ENCODE assay signal across 8 cellular contexts in genomic region chr2:200810252-200810650, GRCh38. TPM values are rescaled to one million over a fixed set of nuclear protein-coding genes. Genes with fewer than 3 reads are reported as not detected.
DNase-seq lines count a peak whose midpoint lies in the region; ATAC-seq, FAIRE-seq and TF ChIP-seq lines count a peak whose summit lies in the region.

No MANE protein-coding gene starts in this region.

- TF ChIP-seq CTCF in OCI-LY7 (conservative IDR thresholded peaks at IDR 0.05; ENCODE audit: low read length) = no peak
- no peak for TF ChIP-seq CTCF in pancreas (IDR thresholded peaks at IDR 0.05)

- intact Hi-C loops in OCI-LY7 (cut with micrococcal nuclease; ENCODE audit: unreplicated experiment) = loop anchor here (2.0 to 5.0 kb wide), 4 partner anchors 257 to 642 kb away; partner anchors contain the start of genes CFLAR, SGO2, STRADB and TRAK2
- intact Hi-C loops in pancreas (cut with DNase I) = loop anchor here in 1 of 3 donors (5.0 kb wide), 1 partner anchor 98 kb away; no protein-coding TSS in a partner anchor
- intact Hi-C loops in posterior vena cava (cut with DNase I) = loop anchor here in 1 of 2 donors (5.0 to 10.0 kb wide), 3 partner anchors 52 to 98 kb away; partner anchors contain the start of gene CLK1

- H3K79me2 ChIP-seq in OCI-LY7 (ENCODE audit: insufficient read depth, low read depth, low read length) = peaks cover 36% of the 10 kb centered on the region

- H3K4me3 ChIP-seq in OCI-LY7 (ENCODE audit: low read depth, low read length, poor library complexity, severe bottlenecking) (peak overlapping the region; percentile 93), pancreas (peak overlapping the region in 1 of 4 donors; percentile 98)

- no TSS peak for BruUV-seq in OCI-LY7 (replicated peaks; lab: Mats Ljungman, UMichigan)

- POLR2A ChIA-PET in OCI-LY7 (lab: Charles Lee) = interaction anchor here (0.7 to 1.1 kb wide), 5 partner anchors 9 to 1311 kb away, joined by 3 read pairs; no protein-coding TSS in a partner anchor

- H3K27ac ChIP-seq in OCI-LY7 (ENCODE audit: low read depth, low read length, poor library complexity, severe bottlenecking) (no peak overlapping the region), epithelial cell of prostate (peak overlapping the region; percentile 95), pancreas (peak overlapping the region; percentile 96 to 99 (median 98))

- DNase-seq in DMS53 (lab: John Stamatoyannopoulos, UW) (peak; percentile 66), OCI-LY7 (ENCODE audit: low spot score) (peak; percentile 10), epithelial cell of prostate (ENCODE audit: low read depth, low spot score) (no peak), pancreas (peak in 3 of 6 donors; percentile 27 to 43 (median 40)), posterior vena cava (ENCODE audit: low spot score) (no peak), foreskin melanocyte (no peak)
- DNase-seq in activated effector memory CD4-positive, alpha-beta T cell treated with Interleukin-2 at 50 U/mL for 16 hours = no peak

- peaks cover 28% of the 10 kb centered on the region for H3K4me1 ChIP-seq in OCI-LY7 (ENCODE audit: insufficient read depth, low read length, poor library complexity, severe bottlenecking)
- H3K4me1 ChIP-seq in pancreas = peaks cover 10 to 22% (median 19%) of the 10 kb centered on the region in 3 donors

- H3K4me2 ChIP-seq in OCI-LY7 (ENCODE audit: low read length) = peak overlapping the region; percentile 90

- peak overlapping the region; percentile 94 for H2AFZ ChIP-seq in OCI-LY7 (ENCODE audit: low read length)

- no peaks in the 10 kb centered on the region for H3K27me3 ChIP-seq in pancreas

- H3K36me3 ChIP-seq in OCI-LY7 (ENCODE audit: insufficient read depth, low read length) = peaks cover 29% of the 10 kb centered on the region
- peaks cover 0 to 14% (median 0%) of the 10 kb centered on the region in 3 donors for H3K36me3 ChIP-seq in pancreas

- WGBS in pancreas, 2 donors = 10 to 17% methylated on average over 1 of the region's 1 CpG

- no peak for FAIRE-seq in pancreas (lab: Jason Lieb, UNC)

- CTCF ChIA-PET in OCI-LY7 (lab: Charles Lee; ENCODE audit: unreplicated experiment) = no interaction called here

- H3K9me2 ChIP-seq in OCI-LY7 (ENCODE audit: insufficient read depth, low read length) = no peaks in the 10 kb centered on the region

- ATAC-seq in pancreas (peak; percentile 13 to 31 (median 18)), HG03457 (IDR thresholded peaks at IDR 0.05; ENCODE audit: unreplicated experiment) (no peak)

- H3K9me3 ChIP-seq in OCI-LY7 (ENCODE audit: low read length) = no peaks in the 10 kb centered on the region
- no peaks in the 10 kb centered on the region for H3K9me3 ChIP-seq in pancreas

- H4K20me1 ChIP-seq in OCI-LY7 (ENCODE audit: insufficient read depth, low read length) = peaks cover 25% of the 10 kb centered on the region

RNA-seq across cellular contexts. Expression of gene BZW1, which starts 1.5 kb away (rescaled TPM):
- total RNA-seq in OCI-LY7 (2014; rRNA removed; shearing (Covaris generic)) = 177 and 180 TPM in 2 replicates
- 171 and 183 TPM in 2 replicates for total RNA-seq in OCI-LY7 (2022)
- total RNA-seq in pancreas = 10 to 100 TPM; 35.6 to 85.7 (median 60.1) TPM
- 10 to 100 TPM in 1 of 2 donors, 1 to 10 TPM in 1; 9.7 to 33.3 TPM for polyA plus RNA-seq in pancreas
- total RNA-seq in posterior vena cava = 100 to 1,000 TPM; 211 to 220 TPM

RNA-seq across cellular contexts. Expression of gene CLK1, which starts 54.2 kb away (rescaled TPM):
- total RNA-seq in OCI-LY7 (2014; rRNA removed; shearing (Covaris generic)) = 74.9 and 80.1 TPM in 2 replicates
- total RNA-seq in OCI-LY7 (2022) = 104 and 110 TPM in 2 replicates
- 10 to 100 TPM; 45.0 to 78.2 (median 59.5) TPM for total RNA-seq in pancreas
- polyA plus RNA-seq in pancreas = 100 to 1,000 TPM; 502 to 573 TPM
- 100 to 1,000 TPM in 1 of 2 donors, 10 to 100 TPM in 1; 91.2 to 127 TPM for total RNA-seq in posterior vena cava

Comparison
In these comparisons a context has a peak if more than half of its experiments do, and no peak if none do; other contexts are left out.
1. DNase-seq: peak in DMS53 (single experiment) and OCI-LY7 (single experiment); none in epithelial cell of prostate (single experiment), posterior vena cava (single experiment), activated effector memory CD4-positive, alpha-beta T cell treated with Interleukin-2 at 50 U/mL for 16 hours (single experiment) and foreskin melanocyte (single experiment).